ENCODE assay signal across 15 cellular contexts in the genomic region with DNA sequence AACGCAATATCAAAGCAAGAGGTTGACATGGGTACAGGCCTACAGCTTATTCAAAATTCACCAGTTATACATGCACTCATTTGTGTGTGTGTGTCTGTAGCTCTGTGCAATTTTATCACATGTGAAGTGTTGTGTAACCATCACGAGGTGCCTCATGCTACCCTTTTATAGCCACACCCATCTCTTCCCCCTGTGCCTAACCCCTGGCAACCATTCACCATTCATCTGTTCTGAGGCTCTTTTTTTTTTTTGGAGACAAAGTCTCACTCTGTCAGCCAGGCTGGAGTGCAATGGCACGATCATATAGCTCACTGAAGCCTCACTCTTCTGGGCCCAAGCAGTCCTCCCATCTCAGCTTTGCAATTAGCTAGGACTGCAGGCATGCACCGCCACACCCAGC.
DNase-seq lines count a peak whose midpoint lies in the region; ATAC-seq and TF ChIP-seq lines count a peak whose summit lies in the region.
"Had no signal": no experiment of that assay in that cellular context is flagged by ENCODE, and none has a peak within 500 bp of the region (broad histone marks: within the 10 kb centered on the region; RNA-seq: fewer than 3 reads in every experiment).

No MANE protein-coding gene starts in this region.

- H3K27me3 ChIP-seq in heart left ventricle (no peaks in the 10 kb centered on the region), left ventricle myocardium inferior (ENCODE audit: low read depth) (no peaks in the 10 kb centered on the region), left lung (no peaks in the 10 kb centered on the region), PC-9 (ENCODE audit: insufficient read depth, low read depth) (no peaks in the 10 kb centered on the region)
- H3K27me3 ChIP-seq: spleen had no signal

- TF ChIP-seq POLR2A in heart left ventricle (IDR thresholded peaks at IDR 0.05), result no peak

- ATAC-seq in heart left ventricle (peak in 3 of 4 donors; percentile 7 to 57 (median 17)), left lung (peak; percentile 36), HG03135 (IDR thresholded peaks at IDR 0.05; ENCODE audit: unreplicated experiment) (no peak), HG03039 (IDR thresholded peaks at IDR 0.05; ENCODE audit: unreplicated experiment) (no peak)
- ATAC-seq: mucosa of descending colon, WTC11 had no signal

- intact Hi-C loops in heart left ventricle (cut with DNase I) (loop anchor here in 5 of 10 donors (5.0 to 10.0 kb wide), 5 partner anchors 79 to 189 kb away; partner anchors contain the start of genes CATSPERG (in 3 of the 5) and DPF1 (in 2 of the 5)), left ventricle myocardium inferior (cut with micrococcal nuclease) (no loop called here), left lung (cut with DNase I) (no loop called here), PC-9 (cut with micrococcal nuclease; ENCODE audit: unreplicated experiment) (loop anchor here (5.0 kb wide), 1 partner anchor 243 kb away; no protein-coding TSS in a partner anchor)

- no peaks in the 10 kb centered on the region for H3K9me3 ChIP-seq in heart left ventricle
- no peaks in the 10 kb centered on the region for H3K9me3 ChIP-seq in left ventricle myocardium inferior (replicated peaks)
- H3K9me3 ChIP-seq in left lung, result no peaks in the 10 kb centered on the region
- H3K9me3 ChIP-seq in PC-9 (ENCODE audit: insufficient read depth, low read depth), result no peaks in the 10 kb centered on the region
- H3K9me3 ChIP-seq: mucosa of descending colon, spleen had no signal

- no TSS peak for BruUV-seq in PC-9 (replicated peaks; lab: Mats Ljungman, UMichigan)

- no peaks in the 10 kb centered on the region for H3K79me2 ChIP-seq in PC-9 (ENCODE audit: low read depth)

- CTCF ChIA-PET in PC-9 (lab: Charles Lee), result interaction anchor here (0.7 kb wide), 1 partner anchor 50 kb away, joined by 8 read pairs; no protein-coding TSS in a partner anchor

- H3K4me2 ChIP-seq in PC-9, result no peak overlapping the region

- 61 to 71% (median 67%) methylated on average over 4 of the region's 4 CpGs for WGBS in heart left ventricle, 4 donors

- TF ChIP-seq CTCF in heart left ventricle (IDR thresholded peaks at IDR 0.05), result no peak
- no peak for TF ChIP-seq CTCF in left ventricle myocardium inferior (IDR thresholded peaks at IDR 0.05; ENCODE audit: borderline replicate concordance)
- TF ChIP-seq CTCF in epithelial cell of esophagus (IDR thresholded peaks at IDR 0.05; ENCODE audit: insufficient read depth, low read depth, low read length, missing control alignments), result no peak
- TF ChIP-seq CTCF in left lung (IDR thresholded peaks at IDR 0.05), result no peak
- no peak for TF ChIP-seq CTCF in PC-9 (conservative IDR thresholded peaks at IDR 0.05)

- POLR2A ChIA-PET in PC-9 (lab: Charles Lee; ENCODE audit: unreplicated experiment), result no interaction called here

- H2AFZ ChIP-seq in PC-9, result no peak overlapping the region

- H3K36me3 ChIP-seq in heart left ventricle, result peaks cover 0 to 3% (median 0%) of the 10 kb centered on the region in 9 donors
- no peaks in the 10 kb centered on the region for H3K36me3 ChIP-seq in left ventricle myocardium inferior
- H3K36me3 ChIP-seq in left lung, result peaks cover 0 to 52% of the 10 kb centered on the region in 2 donors
- H3K36me3 ChIP-seq in PC-9 (ENCODE audit: low read depth), result no peaks in the 10 kb centered on the region

- H3K9me2 ChIP-seq in PC-9 (ENCODE audit: insufficient read depth), result no peaks in the 10 kb centered on the region

- DNase-seq in heart left ventricle, result no peak
- no peak for DNase-seq in left ventricle myocardium inferior
- DNase-seq in epithelial cell of esophagus (ENCODE audit: low read depth), result peak; percentile 44
- DNase-seq in left lung, result no peak
- no peak for DNase-seq in PC-9
- DNase-seq in DMS53 (lab: John Stamatoyannopoulos, UW), result no peak
- DNase-seq: activated effector memory CD4-positive, alpha-beta T cell treated with Interleukin-2 at 50 U/mL for 16 hours; CD8-positive, alpha-beta memory T cell; mucosa of descending colon; NCI-H1417 treated with DMSO at 0.1 percent for 48 hours; NCI-H510A; spleen had no signal

- no peak overlapping the region for H3K4me3 ChIP-seq in heart left ventricle
- no peak overlapping the region for H3K4me3 ChIP-seq in left ventricle myocardium inferior
- no peak overlapping the region for H3K4me3 ChIP-seq in epithelial cell of esophagus (ENCODE audit: low read length)
- H3K4me3 ChIP-seq in left lung, result no peak overlapping the region
- no peak overlapping the region for H3K4me3 ChIP-seq in PC-9
- H3K4me3 ChIP-seq: mucosa of descending colon, spleen had no signal

- no peaks in the 10 kb centered on the region for H3K4me1 ChIP-seq in heart left ventricle
- H3K4me1 ChIP-seq in left ventricle myocardium inferior, result peaks cover 4% of the 10 kb centered on the region
- H3K4me1 ChIP-seq in left lung, result no peaks in the 10 kb centered on the region
- no peaks in the 10 kb centered on the region for H3K4me1 ChIP-seq in PC-9 (replicated peaks; ENCODE audit: insufficient read depth)

- H4K20me1 ChIP-seq in PC-9 (ENCODE audit: insufficient read depth), result no peaks in the 10 kb centered on the region

- H3K27ac ChIP-seq in heart left ventricle (no peak overlapping the region), left ventricle myocardium inferior (replicated peaks) (no peak overlapping the region), left lung (no peak overlapping the region), PC-9 (no peak overlapping the region)
- H3K27ac ChIP-seq: spleen had no signal

- peaks cover 6% of the 10 kb centered on the region; the same call in 1 of the 2 replicates for H3F3A ChIP-seq in PC-9 (ENCODE audit: insufficient read depth, low read depth)

Comparison
In these comparisons a context has a peak if more than half of its experiments do, and no peak if none do; other contexts are left out.
1. ATAC-seq: peak in heart left ventricle (3 of 4) and left lung (single experiment); none in HG03135 (single experiment) and HG03039 (single experiment).